Comparison of ENCODE assay signal across 24 cellular contexts in genomic region chr19:4018775-4019504, GRCh38. TPM values are rescaled to one million over a fixed set of nuclear protein-coding genes. Genes with fewer than 3 reads are reported as not detected.
DNase-seq lines count a peak whose midpoint lies in the region; ATAC-seq and TF ChIP-seq lines count a peak whose summit lies in the region.
"Had no signal": no experiment of that assay in that cellular context is flagged by ENCODE, and none has a peak within 500 bp of the region (broad histone marks: within the 10 kb centered on the region; RNA-seq: fewer than 3 reads in every experiment).

No MANE protein-coding gene starts in this region.

- H3K9me3 Mint-ChIP-seq in neural crest cell: no peaks in the 10 kb centered on the region
- H3K9me3 Mint-ChIP-seq: activated CD4-positive, alpha-beta T cell treated with anti-CD3 and anti-CD28 coated beads, Interleukin-2, amount 10 ng/mL, durations not matched to agents 24 days and 14 days; activated T-helper 1 cell treated with anti-CD3 and anti-CD28 coated beads, Interleukin-12 subunit alpha, Interleukin-12 subunit beta, Interleukin-2, Interleukin-4 antibody, amounts not matched to agents 30 ng/mL and 10 ng/mL and 1 ng/mL, durations not matched to agents 14 hours and 24 hours and 36 hours; CD8-positive, alpha-beta T cell had no signal

- DNase-seq in NT2/D1 (ENCODE audit: low read depth, low spot score) (no peak), dorsolateral prefrontal cortex (no peak), neural crest cell (ENCODE audit: low read depth, low spot score) (no peak), tibial nerve (ENCODE audit: low spot score in 2 of 2) (no peak), HCEC 1CT (no peak), lower lobe of right lung (no peak)
- DNase-seq: activated CD4-positive, alpha-beta T cell treated with anti-CD3 and anti-CD28 coated beads, Interleukin-2, amount 10 ng/mL, durations not matched to agents 24 days and 14 days; activated naive CD4-positive, alpha-beta T cell treated with anti-CD3 and anti-CD28 coated beads, Interleukin-2, amount 50 U/mL, for 16 hours; CD8-positive, alpha-beta T cell; central memory CD4-positive, alpha-beta T cell; DMS153; Kasumi-1; kidney glomerular epithelial cell; NCI-H1694 treated with DMSO at 0.1 percent for 48 hours; NCI-H526 treated with DMSO at 0.1 percent for 48 hours; small intestine; stimulated activated CD4-positive, alpha-beta T cell treated with anti-CD3 and anti-CD28 coated beads, Interleukin-1b, Interleukin-23, amount 100 ng/mL, for 48 hours; T-helper 17 cell had no signal

- peak overlapping the region; percentile 50 for H3K9ac ChIP-seq in NT2/D1 (ENCODE audit: insufficient read length, low read depth)

- no peaks in the 10 kb centered on the region for H3K27me3 ChIP-seq in NT2/D1 (ENCODE audit: insufficient read depth, insufficient read length)
- H3K27me3 ChIP-seq in dorsolateral prefrontal cortex: no peaks in the 10 kb centered on the region
- no peaks in the 10 kb centered on the region for H3K27me3 ChIP-seq in tibial nerve
- H3K27me3 ChIP-seq in lower lobe of right lung (ENCODE audit: low read depth): no peaks in the 10 kb centered on the region
- H3K27me3 ChIP-seq: SJSA1 had no signal

- ATAC-seq in SK-N-SH treated with all-trans-retinoic acid at 6 μM for 48 hours: no peak
- no peak for ATAC-seq in lower lobe of right lung
- ATAC-seq: CD8-positive, alpha-beta T cell; T-helper 17 cell had no signal

- TF ChIP-seq CTCF in dorsolateral prefrontal cortex (IDR thresholded peaks at IDR 0.05 in 54 of 56, conservative IDR thresholded peaks at IDR 0.05 in 2 of 56; ENCODE audit: low read depth in 1 of 56, partially characterized antibody in 56 of 56) (no peak), neural crest cell (conservative IDR thresholded peaks at IDR 0.05) (no peak), tibial nerve (IDR thresholded peaks at IDR 0.05) (no peak), lower lobe of right lung (IDR thresholded peaks at IDR 0.05) (no peak)

- H3K4me1 Mint-ChIP-seq in neural crest cell: peaks cover 9% of the 10 kb centered on the region
- H3K4me1 Mint-ChIP-seq: activated CD4-positive, alpha-beta T cell treated with anti-CD3 and anti-CD28 coated beads, Interleukin-2, amount 10 ng/mL, durations not matched to agents 24 days and 14 days had no signal

- peaks cover 19% of the 10 kb centered on the region for H3K4me1 ChIP-seq in NT2/D1 (ENCODE audit: insufficient read depth, insufficient read length)
- H3K4me1 ChIP-seq in tibial nerve: peaks cover 0 to 80% (median 50%) of the 10 kb centered on the region in 4 donors
- peaks cover 18% of the 10 kb centered on the region for H3K4me1 ChIP-seq in lower lobe of right lung
- H3K4me1 ChIP-seq: SJSA1 had no signal

- intact Hi-C loops in dorsolateral prefrontal cortex (cut with DNase I): loop anchor here (2.0 to 5.0 kb wide), 3 partner anchors 16 to 103 kb away; partner anchors contain the start of gene MAP2K2 (in 1 of the 2)
- intact Hi-C loops in lower lobe of right lung (cut with DNase I): no loop called here

- peaks cover 7% of the 10 kb centered on the region for H3K36me3 Mint-ChIP-seq in neural crest cell (ENCODE audit: low read depth)

- H3K4me3 ChIP-seq in NT2/D1 (ENCODE audit: insufficient read length, low read depth) (no peak overlapping the region), dorsolateral prefrontal cortex (peak overlapping the region in 20 of 59 donors; percentile 5 to 42 (median 20)), tibial nerve (no peak overlapping the region), lower lobe of right lung (no peak overlapping the region)
- H3K4me3 ChIP-seq: SJSA1, thoracic aorta had no signal

- H3K27ac Mint-ChIP-seq in neural crest cell (ENCODE audit: unreplicated experiment): peak overlapping the region; percentile 67
- H3K27ac Mint-ChIP-seq: activated CD4-positive, alpha-beta T cell treated with anti-CD3 and anti-CD28 coated beads, Interleukin-2, amount 10 ng/mL, durations not matched to agents 24 days and 14 days; activated T-helper 1 cell treated with anti-CD3 and anti-CD28 coated beads, Interleukin-12 subunit alpha, Interleukin-12 subunit beta, Interleukin-2, Interleukin-4 antibody, amounts not matched to agents 30 ng/mL and 10 ng/mL and 1 ng/mL, durations not matched to agents 14 hours and 24 hours and 36 hours; CD8-positive, alpha-beta T cell; memory B cell had no signal

- peak overlapping the region; percentile 81 to 99 (median 97) for H3K27ac ChIP-seq in dorsolateral prefrontal cortex
- H3K27ac ChIP-seq in tibial nerve: peak overlapping the region; percentile 69 to 95 (median 84)
- no peak overlapping the region for H3K27ac ChIP-seq in lower lobe of right lung
- H3K27ac ChIP-seq: HL-60, SJSA1, thoracic aorta had no signal

- no peak for TF ChIP-seq POLR2A in tibial nerve (IDR thresholded peaks at IDR 0.05)

- TF ChIP-seq EP300 in tibial nerve (IDR thresholded peaks at IDR 0.05): no peak

- 58 to 62% methylated on average over 17 to 18 of the region's 19 CpGs for WGBS in tibial nerve, 2 donors

- H3K4me3 Mint-ChIP-seq in neural crest cell: no peak overlapping the region
- H3K4me3 Mint-ChIP-seq: activated CD4-positive, alpha-beta T cell treated with anti-CD3 and anti-CD28 coated beads, Interleukin-2, amount 10 ng/mL, durations not matched to agents 24 days and 14 days; activated T-helper 1 cell treated with anti-CD3 and anti-CD28 coated beads, Interleukin-12 subunit alpha, Interleukin-12 subunit beta, Interleukin-2, Interleukin-4 antibody, amounts not matched to agents 30 ng/mL and 10 ng/mL and 1 ng/mL, durations not matched to agents 14 hours and 24 hours and 36 hours; CD8-positive, alpha-beta T cell; memory B cell; T-helper 17 cell had no signal

- H3K36me3 ChIP-seq in NT2/D1 (ENCODE audit: insufficient read depth, insufficient read length, low read length): peaks cover 83% of the 10 kb centered on the region
- peaks cover 0 to 36% (median under 1%) of the 10 kb centered on the region in 3 donors for H3K36me3 ChIP-seq in tibial nerve
- H3K36me3 ChIP-seq in lower lobe of right lung: peaks cover 42% of the 10 kb centered on the region

- H3K9me3 ChIP-seq in NT2/D1 (ENCODE audit: insufficient read depth, low read length) (no peaks in the 10 kb centered on the region), tibial nerve (no peaks in the 10 kb centered on the region), lower lobe of right lung (no peaks in the 10 kb centered on the region)
- H3K9me3 ChIP-seq: SJSA1, thoracic aorta had no signal

- no peaks in the 10 kb centered on the region for H3K27me3 Mint-ChIP-seq in neural crest cell (ENCODE audit: low read depth)
- H3K27me3 Mint-ChIP-seq: activated CD4-positive, alpha-beta T cell treated with anti-CD3 and anti-CD28 coated beads, Interleukin-2, amount 10 ng/mL, durations not matched to agents 24 days and 14 days; memory B cell; T-helper 17 cell had no signal

TF ChIP-seq in SK-N-SH treated with all-trans-retinoic acid at 6 μM for 48 hours, 23 proteins besides CTCF, POLR2A, EP300 and RAD21 (continues in another document):
- TF ChIP-seq ZC3H10 (CRISPR knock-in tag; IDR thresholded peaks at IDR 0.05) (no peak), TOX (CRISPR knock-in tag; IDR thresholded peaks at IDR 0.05; ENCODE audit: borderline replicate concordance) (no peak), ESRRG (CRISPR knock-in tag; IDR thresholded peaks at IDR 0.05) (no peak), POU6F1 (CRISPR knock-in tag; IDR thresholded peaks at IDR 0.05; ENCODE audit: borderline replicate concordance, low read depth) (no peak), CSDC2 (CRISPR knock-in tag; IDR thresholded peaks at IDR 0.05) (no peak), GLIS3 (CRISPR knock-in tag; IDR thresholded peaks at IDR 0.05) (no peak), ZFP30 (CRISPR knock-in tag; IDR thresholded peaks at IDR 0.05) (no peak), PPARA (CRISPR knock-in tag; IDR thresholded peaks at IDR 0.05; ENCODE audit: borderline replicate concordance) (no peak), ZNF70 (CRISPR knock-in tag; IDR thresholded peaks at IDR 0.05) (no peak), OSR1 (CRISPR knock-in tag; IDR thresholded peaks at IDR 0.05) (no peak), SNAI2 (CRISPR knock-in tag; IDR thresholded peaks at IDR 0.05) (no peak), RARB (CRISPR knock-in tag; IDR thresholded peaks at IDR 0.05) (no peak), ZFP3 (CRISPR knock-in tag; IDR thresholded peaks at IDR 0.05) (no peak), BACH2 (CRISPR knock-in tag; IDR thresholded peaks at IDR 0.05; ENCODE audit: borderline replicate concordance) (no peak)

RNA-seq across cellular contexts. Expression of gene PIAS4, which starts 11.4 kb away (rescaled TPM):
- total RNA-seq in dorsolateral prefrontal cortex: 10 to 100 TPM; 24.8 to 57.8 (median 38.6) TPM
- total RNA-seq in neural crest cell: 49.6 and 58.8 TPM in 2 replicates
- total RNA-seq in tibial nerve: 10 to 100 TPM; 23.0 to 32.4 (median 26.3) TPM
- total RNA-seq in lower lobe of right lung: 27.6 TPM

RNA-seq across cellular contexts. Expression of gene EEF2, which starts 33.7 kb away (rescaled TPM):
- 1,000 to 10,000 TPM in 114 of 120 experiments, 100 to 1,000 TPM in 6; 863 to 1,554 (median 1,176) TPM for total RNA-seq in dorsolateral prefrontal cortex
- 2,663 and 2,725 TPM in 2 replicates for total RNA-seq in neural crest cell
- 1,000 to 10,000 TPM; 1,233 to 1,650 (median 1,549) TPM for total RNA-seq in tibial nerve
- 1,984 TPM for total RNA-seq in lower lobe of right lung

RNA-seq across cellular contexts. Expression of gene ZBTB7A, which starts 47.8 kb away (rescaled TPM):
- total RNA-seq in dorsolateral prefrontal cortex (100 to 1,000 TPM in 60 of 120 experiments, 10 to 100 TPM in 60; 61.2 to 152 (median 99.8) TPM), neural crest cell (15.2 and 15.7 TPM in 2 replicates), tibial nerve (10 to 100 TPM; 64.9 to 97.7 (median 86.7) TPM), lower lobe of right lung (51.9 TPM)

RNA-seq across cellular contexts. Expression of gene DAPK3, which starts 48.0 kb away (rescaled TPM):
- total RNA-seq in dorsolateral prefrontal cortex (10 to 100 TPM; 47.9 to 98.2 (median 67.8) TPM), neural crest cell (61.8 and 63.1 TPM in 2 replicates), tibial nerve (10 to 100 TPM; 58.8 to 87.7 (median 70.3) TPM), lower lobe of right lung (50.5 TPM)
